Comparison of ENCODE assay signal across 22 cellular contexts in genomic region chr11:111707691-111708067, GRCh38. TPM values are rescaled to one million over a fixed set of nuclear protein-coding genes. Genes with fewer than 3 reads are reported as not detected.
A peak's percentile ranks its signal among the peaks of the same experiment; 100 is the strongest.
DNase-seq lines count a peak whose midpoint lies in the region; ATAC-seq, FAIRE-seq and TF ChIP-seq lines count a peak whose summit lies in the region.
"Had no signal": no experiment of that assay in that cellular context is flagged by ENCODE, and none has a peak within 500 bp of the region (broad histone marks: within the 10 kb centered on the region; RNA-seq: fewer than 3 reads in every experiment).

No MANE protein-coding gene starts in this region.

- no peaks in the 10 kb centered on the region for H3K27me3 Mint-ChIP-seq in natural killer cell treated with Interleukin-12 subunit alpha and Interleukin-12 subunit beta and Interleukin-15 and Interleukin-18, amount 100 ng/mL, for 72 hours
- H3K27me3 Mint-ChIP-seq: CD4-positive, CD25-positive, alpha-beta regulatory T cell had no signal

- H3K27ac ChIP-seq in right lobe of liver = peak overlapping the region in 2 of 3 donors; percentile 35 to 39
- H3K27ac ChIP-seq in HepG2 (ENCODE audit: extremely low read length, insufficient read depth, low read length) = no peak overlapping the region
- peak overlapping the region; percentile 34 for H3K27ac ChIP-seq in hepatocyte
- H3K27ac ChIP-seq in sigmoid colon = peak overlapping the region in 3 of 4 donors; percentile 34 to 56 (median 51)
- H3K27ac ChIP-seq: GM23248 had no signal

- 89% methylated on average over 4 of the region's 5 CpGs for WGBS in right lobe of liver (ENCODE audit: insufficient coverage, low coverage, low lambda C conversion rate, missing lambda C conversion rate)
- WGBS in HepG2 (ENCODE audit: low lambda C conversion rate) = 95% methylated on average over 5 of the region's 5 CpGs
- 94% methylated on average over 5 of the region's 5 CpGs for WGBS in hepatocyte (ENCODE audit: low lambda C conversion rate, missing lambda C conversion rate)
- 96% methylated on average over 5 of the region's 5 CpGs for WGBS in sigmoid colon, 2 donors

- no peak for TF ChIP-seq EP300 in HepG2 (IDR thresholded peaks at IDR 0.05; ENCODE audit: low read depth in 2 of 2, low read length in 2 of 2)
- no peak for TF ChIP-seq EP300 in HepG2 (CRISPR knock-in tag; IDR thresholded peaks at IDR 0.05; ENCODE audit: borderline replicate concordance)
- TF ChIP-seq EP300 in sigmoid colon (IDR thresholded peaks at IDR 0.05) = no peak

- H3K27me3 ChIP-seq in right lobe of liver = no peaks in the 10 kb centered on the region
- H3K27me3 ChIP-seq in HepG2 (ENCODE audit: control insufficient read depth in 1 of 2, insufficient read depth in 2 of 2, low read length in 2 of 2) = no peaks in the 10 kb centered on the region
- no peaks in the 10 kb centered on the region for H3K27me3 ChIP-seq in hepatocyte
- H3K27me3 ChIP-seq in sigmoid colon = no peaks in the 10 kb centered on the region
- H3K27me3 ChIP-seq: BE2C had no signal

- DNase-seq in right lobe of liver (no peak), HepG2 (ENCODE audit: low spot score) (no peak), hepatocyte (ENCODE audit: low spot score) (no peak), sigmoid colon (no peak), mucosa of gallbladder (ENCODE audit: low spot score) (no peak), HCEC 1CT (no peak)
- no peak for DNase-seq in natural killer cell treated with Interleukin-12 subunit alpha and Interleukin-12 subunit beta and Interleukin-15 and Interleukin-18, amount 100 ng/mL, for 72 hours (ENCODE audit: low spot score)
- DNase-seq: BE2C; CD4-positive, CD25-positive, alpha-beta regulatory T cell; COR-L47; DMS 273 treated with DMSO at 0.1 percent for 48 hours; KG1; MV-4-11; NCI-H1694 treated with DMSO at 0.1 percent for 48 hours; NCI-H2107; NCI-H510A treated with DMSO at 0.1 percent for 48 hours; NCI-H774; OCI-M1 had no signal

- H3K79me2 ChIP-seq in HepG2 (ENCODE audit: insufficient read depth, low read length) (no peaks in the 10 kb centered on the region), hepatocyte (peaks cover 6% of the 10 kb centered on the region)

- intact Hi-C loops in right lobe of liver (cut with DNase I) = loop anchor here (10.0 kb wide), 1 partner anchor 93 kb away; no protein-coding TSS in a partner anchor
- intact Hi-C loops in HepG2 (cut with micrococcal nuclease; ENCODE audit: unreplicated experiment) = no loop called here
- intact Hi-C loops in sigmoid colon (cut with DNase I) = no loop called here

- H3K4me2 ChIP-seq in HepG2 (ENCODE audit: low read depth, low read length) (no peak overlapping the region), hepatocyte (no peak overlapping the region)

- no peaks in the 10 kb centered on the region for H3K4me1 Mint-ChIP-seq in natural killer cell treated with Interleukin-12 subunit alpha and Interleukin-12 subunit beta and Interleukin-15 and Interleukin-18, amount 100 ng/mL, for 72 hours (ENCODE audit: low read depth in 2 of 2)

- CTCF ChIA-PET in HepG2 (lab: Yijun Ruan, JAX; ENCODE audit: low intra/inter-chr PET ratio, low total read pairs) = no interaction called here

- H3K4me3 ChIP-seq in right lobe of liver = no peak overlapping the region
- H3K4me3 ChIP-seq in HepG2 (replicated peaks in 1 of 3; ENCODE audit: insufficient read depth in 1 of 3, low read depth in 2 of 3, low read length in 3 of 3) = no peak overlapping the region
- no peak overlapping the region for H3K4me3 ChIP-seq in hepatocyte
- no peak overlapping the region for H3K4me3 ChIP-seq in sigmoid colon
- H3K4me3 ChIP-seq: GM23248, HAP-1 had no signal

- no peak for FAIRE-seq in HepG2 (lab: Jason Lieb, UNC)
- FAIRE-seq: G401.6 had no signal

- TF ChIP-seq CTCF in right lobe of liver (IDR thresholded peaks at IDR 0.05) = no peak
- TF ChIP-seq CTCF in HepG2 (CRISPR knock-in tag; IDR thresholded peaks at IDR 0.05) = no peak
- no peak for TF ChIP-seq CTCF in hepatocyte (IDR thresholded peaks at IDR 0.05; ENCODE audit: poor library complexity)
- no peak for TF ChIP-seq CTCF in sigmoid colon (IDR thresholded peaks at IDR 0.05)

- H3K4me1 ChIP-seq in right lobe of liver (peaks cover 0 to 14% (median 0%) of the 10 kb centered on the region in 4 donors), HepG2 (ENCODE audit: insufficient read depth, low read length) (0 out of 2 replicates have a peak, but pooled peaks cover 5% of the 10 kb centered on the region), hepatocyte (ENCODE audit: insufficient read depth) (no peaks in the 10 kb centered on the region), sigmoid colon (peaks cover 0 to 17% (median 14%) of the 10 kb centered on the region in 4 donors)
- H3K4me1 ChIP-seq: BE2C had no signal

- no peaks in the 10 kb centered on the region for H4K20me1 ChIP-seq in HepG2 (ENCODE audit: insufficient read depth, low read length)
- H4K20me1 ChIP-seq in hepatocyte (ENCODE audit: insufficient read depth, poor library complexity, severe bottlenecking) = no peaks in the 10 kb centered on the region

- in situ Hi-C loops in HepG2 (cut with HindIII; ENCODE audit: extremely low pct_ligation_motif_present, low pct_unique_long_range_greater_than_20kb) = no loop called here

- H3K4me3 Mint-ChIP-seq in natural killer cell treated with Interleukin-12 subunit alpha and Interleukin-12 subunit beta and Interleukin-15 and Interleukin-18, amount 100 ng/mL, for 72 hours = no peak overlapping the region
- H3K4me3 Mint-ChIP-seq: CD4-positive, CD25-positive, alpha-beta regulatory T cell had no signal

- POLR2A ChIA-PET in HepG2 (lab: Yijun Ruan, JAX) = no interaction called here

- H3K9me2 ChIP-seq in hepatocyte (replicated peaks; ENCODE audit: insufficient read depth) = no peaks in the 10 kb centered on the region

- peak in 1 of 4 donors; percentile 10 for ATAC-seq in right lobe of liver
- ATAC-seq in HepG2 = no peak
- no peak for ATAC-seq in natural killer cell treated with Interleukin-12 subunit alpha and Interleukin-12 subunit beta and Interleukin-15 and Interleukin-18, amount 100 ng/mL, for 72 hours
- no peak for ATAC-seq in GM21717 (IDR thresholded peaks at IDR 0.05; ENCODE audit: unreplicated experiment)

- no peaks in the 10 kb centered on the region for H3K9me3 Mint-ChIP-seq in natural killer cell treated with Interleukin-12 subunit alpha and Interleukin-12 subunit beta and Interleukin-15 and Interleukin-18, amount 100 ng/mL, for 72 hours
- H3K9me3 Mint-ChIP-seq: CD4-positive, CD25-positive, alpha-beta regulatory T cell had no signal

- H3K36me3 ChIP-seq in right lobe of liver (peaks cover 0 to 62% (median 37%) of the 10 kb centered on the region in 4 donors), HepG2 (replicated peaks in 1 of 2; ENCODE audit: control insufficient read depth in 1 of 2, insufficient read depth in 2 of 2, low read length in 2 of 2) (peaks cover 24 to 71% of the 10 kb centered on the region in 2 experiments), hepatocyte (replicated peaks; ENCODE audit: insufficient read depth, low read depth) (peaks cover 3% of the 10 kb centered on the region), sigmoid colon (peaks cover 0 to 71% (median 2%) of the 10 kb centered on the region in 4 donors)

- H3K27ac Mint-ChIP-seq in natural killer cell treated with Interleukin-12 subunit alpha and Interleukin-12 subunit beta and Interleukin-15 and Interleukin-18, amount 100 ng/mL, for 72 hours = no peak overlapping the region

- no peak for TF ChIP-seq RAD21 in HepG2 (CRISPR knock-in tag; IDR thresholded peaks at IDR 0.05)

- H3K9me3 ChIP-seq in right lobe of liver (no peaks in the 10 kb centered on the region), HepG2 (ENCODE audit: low read length) (no peaks in the 10 kb centered on the region), hepatocyte (ENCODE audit: low read depth) (no peaks in the 10 kb centered on the region), sigmoid colon (no peaks in the 10 kb centered on the region)
- H3K9me3 ChIP-seq: BE2C, HAP-1 had no signal

- no peak overlapping the region for H3K9ac ChIP-seq in HepG2 (ENCODE audit: insufficient read depth, low read depth, low read length)
- H3K9ac ChIP-seq: GM23248 had no signal

- TF ChIP-seq POLR2A in right lobe of liver (IDR thresholded peaks at IDR 0.05) (no peak), HepG2 (IDR thresholded peaks at IDR 0.05; ENCODE audit: insufficient read depth in 1 of 2, low read depth in 2 of 2, low read length in 2 of 2) (no peak), sigmoid colon (IDR thresholded peaks at IDR 0.05) (no peak)

- peaks cover 17% of the 10 kb centered on the region for H3K36me3 Mint-ChIP-seq in natural killer cell treated with Interleukin-12 subunit alpha and Interleukin-12 subunit beta and Interleukin-15 and Interleukin-18, amount 100 ng/mL, for 72 hours

- H2AFZ ChIP-seq in HepG2 (ENCODE audit: low read length) (no peak overlapping the region), hepatocyte (no peak overlapping the region)
- H2AFZ ChIP-seq: GM23248 had no signal

- no TSS peak for BruUV-seq in HepG2 (replicated peaks; lab: Mats Ljungman, UMichigan)

RNA-seq across cellular contexts. Expression of gene PPP2R1B, which starts 58.5 kb away (rescaled TPM):
- total RNA-seq in right lobe of liver = 100 to 1,000 TPM in 1 of 6 experiments, 10 to 100 TPM in 5; 44.5 to 150 (median 59.6) TPM
- total RNA-seq in HepG2 (2016; rRNA removed; fragmentation: Illumina TruSeq; extraction: Trizol) = 56.8 and 93.9 TPM in 2 replicates
- 9.8 and 10.6 TPM in 2 replicates for total RNA-seq in HepG2 (2016; cell fraction: cytosol; rRNA removed; fragmentation: Illumina TruSeq; extraction: Trizol; ENCODE audit: low read depth)
- total RNA-seq in HepG2 (2016; cell fraction: insoluble cytoplasmic fraction; rRNA removed; fragmentation: Illumina TruSeq; extraction: Trizol) = 54.4 and 91.0 TPM in 2 replicates
- 14.0 and 18.1 TPM in 2 replicates for total RNA-seq in HepG2 (2016; cell fraction: membrane; rRNA removed; fragmentation: Illumina TruSeq; extraction: Trizol)
- total RNA-seq in HepG2 (2016; cell fraction: nucleus; rRNA removed; fragmentation: Illumina TruSeq; extraction: Trizol) = 40.7 and 41.0 TPM in 2 replicates
- 20.9 and 22.1 TPM in 2 replicates for polyA plus RNA-seq in HepG2 (2011; rRNA removed)
- 13.4 and 16.6 TPM in 2 replicates for polyA plus RNA-seq in HepG2 (2011; cell fraction: cytosol; rRNA removed)
- polyA plus RNA-seq in HepG2 (2011; cell fraction: nucleus; rRNA removed) = 34.8 and 48.7 TPM in 2 replicates
- 17.9 and 20.4 TPM in 2 replicates for polyA plus RNA-seq in HepG2 (2012)
- 1.4 and 2.1 TPM in 2 replicates for polyA plus RNA-seq in HepG2 (2016; cell fraction: cytosol; fragmentation: Illumina TruSeq; extraction: Trizol; ENCODE audit: low read depth)
- 48.5 and 52.1 TPM in 2 replicates for polyA plus RNA-seq in HepG2 (2016; cell fraction: insoluble cytoplasmic fraction; fragmentation: Illumina TruSeq; extraction: Trizol; ENCODE audit: low read depth)
- 4.7 and 5.1 TPM in 2 replicates for polyA plus RNA-seq in HepG2 (2016; cell fraction: membrane; fragmentation: Illumina TruSeq; extraction: Trizol; ENCODE audit: low read depth)
- polyA plus RNA-seq in HepG2 (2016; cell fraction: nucleus; fragmentation: Illumina TruSeq; extraction: Trizol; ENCODE audit: insufficient read depth, low read depth) = 33.7 and 36.2 TPM in 2 replicates
- 41.9 and 53.6 TPM in 2 replicates for polyA minus RNA-seq in HepG2 (2011; rRNA and poly(A)+ RNA removed; ENCODE audit: low replicate concordance)
- 24.9 and 26.4 TPM in 2 replicates for polyA minus RNA-seq in HepG2 (2011; cell fraction: cytosol; rRNA and poly(A)+ RNA removed)
- 62.1 and 67.5 TPM in 2 replicates for polyA minus RNA-seq in HepG2 (2011; cell fraction: nucleus; rRNA and poly(A)+ RNA removed)
- total RNA-seq in hepatocyte = 41.0 and 43.5 TPM in 2 replicates
- 22.7 and 25.3 TPM in 2 replicates for polyA plus RNA-seq in hepatocyte
- total RNA-seq in sigmoid colon = 10 to 100 TPM; 13.5 to 16.0 (median 14.8) TPM
- polyA plus RNA-seq in sigmoid colon = 10 to 100 TPM in 2 of 3 donors, 1 to 10 TPM in 1; 9.0 to 17.8 (median 14.9) TPM
- 42.4 TPM for total RNA-seq in mucosa of gallbladder
- 10 to 100 TPM; 56.2 to 72.3 TPM for total RNA-seq in natural killer cell treated with Interleukin-12 subunit alpha and Interleukin-12 subunit beta and Interleukin-15 and Interleukin-18, amount 100 ng/mL, for 72 hours

Comparison
In these comparisons a context has a peak if more than half of its experiments do, and no peak if none do; other contexts are left out.
1. intact Hi-C loops: an anchor here in right lobe of liver (10.0 kb wide); none called in HepG2 and sigmoid colon.